Comparison of ENCODE assay signal across 19 cellular contexts in genomic region chr13:97401421-97401820, GRCh38.
"Had no signal": no experiment of that assay in that cellular context is flagged by ENCODE, and none has a peak within 500 bp of the region (broad histone marks: within the 10 kb centered on the region; RNA-seq: fewer than 3 reads in every experiment).

No MANE protein-coding gene starts in this region.

- H3K27me3 ChIP-seq: colonic mucosa, esophagus squamous epithelium, gastroesophageal sphincter, heart right ventricle, left lung had no signal

- H3K27ac ChIP-seq: colonic mucosa, epithelial cell of prostate, esophagus squamous epithelium, gastroesophageal sphincter, heart right ventricle, left lung, lower lobe of right lung had no signal

- H3K9me3 ChIP-seq: colonic mucosa, esophagus squamous epithelium, gastroesophageal sphincter, heart right ventricle, left lung, lower lobe of right lung, mucosa of descending colon had no signal

- H3K4me1 ChIP-seq: colonic mucosa, left lung, lower lobe of right lung had no signal

- H3K36me3 ChIP-seq: colonic mucosa, esophagus squamous epithelium, gastroesophageal sphincter, heart right ventricle, left lung, lower lobe of right lung had no signal

- H3K4me3 ChIP-seq: colonic mucosa, esophagus squamous epithelium, gastroesophageal sphincter, heart right ventricle, left lung, lower lobe of right lung, mucosa of descending colon had no signal

- ATAC-seq: effector memory CD8-positive, alpha-beta T cell; esophagus mucosa; gastroesophageal sphincter; heart right ventricle; left cardiac atrium; left lung; left ventricle myocardium superior; lower lobe of right lung; mucosa of descending colon had no signal

- DNase-seq: colonic mucosa; cortex of kidney; effector CD8-positive, alpha-beta T cell; effector memory CD8-positive, alpha-beta T cell; endodermal cell; erythroblast; esophagus squamous epithelium; foreskin fibroblast; heart right ventricle; hippocampal formation; left cardiac atrium; left lung; left ventricle myocardium superior; lower lobe of right lung; mesenchymal stem cell; mucosa of descending colon had no signal
